In the genomic region with DNA sequence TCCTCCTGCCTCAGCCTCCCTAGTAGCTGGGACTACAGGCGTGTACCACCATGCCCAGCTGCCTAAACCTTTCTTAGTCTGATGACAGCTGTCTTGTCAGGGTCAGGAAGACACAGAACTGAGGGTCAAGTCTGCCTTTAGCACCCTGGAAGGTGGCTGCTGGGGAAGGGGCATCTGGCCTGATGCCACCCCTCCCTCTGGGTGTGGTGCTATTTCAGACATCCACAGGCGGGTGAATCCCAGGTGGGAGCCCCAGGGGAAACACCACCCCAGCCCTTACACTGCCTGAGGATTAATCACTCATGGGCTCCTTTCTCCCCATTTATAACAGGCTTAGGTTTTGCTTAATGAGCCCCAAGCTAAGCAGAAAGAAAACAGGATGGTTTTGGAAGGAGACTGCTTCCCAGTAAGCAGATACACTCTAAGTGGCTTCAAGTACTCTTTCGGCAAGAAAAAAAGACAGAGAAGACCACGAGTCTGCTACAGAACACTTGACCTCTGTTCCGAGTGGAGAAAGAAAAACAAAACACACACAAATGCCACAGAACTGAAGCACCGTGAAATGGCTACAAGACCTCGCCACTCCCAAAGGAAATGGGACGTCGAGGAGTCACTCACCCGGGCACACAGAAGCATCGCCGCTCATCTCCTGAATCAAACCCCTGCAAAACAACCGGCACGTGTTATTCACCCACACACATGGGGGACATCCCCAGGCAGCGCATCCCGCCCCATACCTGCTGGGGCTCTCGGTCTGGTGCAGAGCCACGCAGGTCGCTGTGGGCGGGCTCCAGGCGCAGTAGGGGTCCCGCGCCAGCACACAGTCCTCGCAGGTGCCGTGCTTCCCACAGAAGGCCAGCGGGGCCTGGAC, we compare ENCODE assay signal across 16 cellular contexts.
DNase-seq lines count a peak whose midpoint lies in the region; ATAC-seq and TF ChIP-seq lines count a peak whose summit lies in the region.
"Had no signal": no experiment of that assay in that cellular context is flagged by ENCODE, and none has a peak within 500 bp of the region (broad histone marks: within the 10 kb centered on the region; RNA-seq: fewer than 3 reads in every experiment).

No MANE protein-coding gene starts in this region.

- H3K27me3 ChIP-seq in lower lobe of right lung (ENCODE audit: low read depth), result no peaks in the 10 kb centered on the region

- ATAC-seq in lower lobe of right lung, result peak; percentile 19 to 24
- ATAC-seq: Panc1 had no signal

- H3K9me3 ChIP-seq in lower lobe of right lung, result no peaks in the 10 kb centered on the region

- DNase-seq in CD14-positive monocyte (ENCODE audit: low spot score) (no peak), DMS79 treated with DMSO at 0.1 percent for 48 hours (lab: John Stamatoyannopoulos, UW) (peak; percentile 63), lower lobe of right lung (no peak), T-helper 9 cell (no peak), A172 (ENCODE audit: low spot score) (no peak), hepatic stellate cell (ENCODE audit: low spot score) (no peak)
- DNase-seq in activated T-helper 2 cell treated with anti-CD3 and anti-CD28 coated beads, Interferon-gamma antibody, Interleukin-2, Interleukin-4, amounts not matched to agents 10 μg/mL and 5 μg/mL and 100 μg/mL, durations not matched to agents 14 hours and 24 hours and 36 hours (ENCODE audit: low spot score), result no peak
- DNase-seq in central memory CD4-positive, alpha-beta T cell, result no peak
- DNase-seq: activated CD4-positive, alpha-beta T cell treated with anti-CD3 and anti-CD28 coated beads for 4 hours; activated effector memory CD4-positive, alpha-beta T cell treated with anti-CD3 and anti-CD28 coated beads, Interleukin-2, amount 50 U/mL, for 16 hours; GF-D8; glutamatergic neuron; NCI-H510A treated with DMSO at 0.1 percent for 48 hours; stimulated activated CD4-positive, alpha-beta T cell treated with anti-CD3 and anti-CD28 coated beads, Interleukin-1b, Interleukin-23, amount 100 ng/mL, for 48 hours had no signal

- H3K27ac ChIP-seq in lower lobe of right lung, result no peak overlapping the region

- intact Hi-C loops in CD14-positive monocyte (cut with micrococcal nuclease) (loop anchor here (5.0 to 10.0 kb wide), 4 partner anchors 63 to 174 kb away; partner anchors contain the start of genes SECISBP2 (in 2 of the 2) and CKS2 (in 1 of the 2)), lower lobe of right lung (cut with DNase I) (no loop called here)
- intact Hi-C loops in activated T-helper 2 cell treated with anti-CD3 and anti-CD28 coated beads, Interferon-gamma antibody, Interleukin-2, Interleukin-4, amounts not matched to agents 10 μg/mL and 5 μg/mL and 100 μg/mL, durations not matched to agents 14 hours and 24 hours and 36 hours (cut with micrococcal nuclease), result no loop called here

- H3K4me1 ChIP-seq in lower lobe of right lung, result no peaks in the 10 kb centered on the region

- H3K36me3 ChIP-seq in lower lobe of right lung, result peaks cover 67% of the 10 kb centered on the region

- H3K36me3 Mint-ChIP-seq in CD14-positive monocyte, result peaks cover 81 to 87% of the 10 kb centered on the region in 2 donors
- peaks cover 89% of the 10 kb centered on the region for H3K36me3 Mint-ChIP-seq in activated T-helper 2 cell treated with anti-CD3 and anti-CD28 coated beads, Interferon-gamma antibody, Interleukin-2, Interleukin-4, amounts not matched to agents 10 μg/mL and 5 μg/mL and 100 μg/mL, durations not matched to agents 14 hours and 24 hours and 36 hours (ENCODE audit: low read depth)

- H3K4me3 Mint-ChIP-seq in CD14-positive monocyte, result no peak overlapping the region
- H3K4me3 Mint-ChIP-seq in activated T-helper 2 cell treated with anti-CD3 and anti-CD28 coated beads, Interferon-gamma antibody, Interleukin-2, Interleukin-4, amounts not matched to agents 10 μg/mL and 5 μg/mL and 100 μg/mL, durations not matched to agents 14 hours and 24 hours and 36 hours (ENCODE audit: low read depth), result no peak overlapping the region
- H3K4me3 Mint-ChIP-seq: central memory CD8-positive, alpha-beta T cell had no signal

- peaks cover 0 to 1% (median 0%) of the 10 kb centered on the region in 3 donors for H3K27me3 Mint-ChIP-seq in CD14-positive monocyte (ENCODE audit: low read depth in 3 of 3)
- H3K27me3 Mint-ChIP-seq in activated T-helper 2 cell treated with anti-CD3 and anti-CD28 coated beads, Interferon-gamma antibody, Interleukin-2, Interleukin-4, amounts not matched to agents 10 μg/mL and 5 μg/mL and 100 μg/mL, durations not matched to agents 14 hours and 24 hours and 36 hours (ENCODE audit: low read depth), result no peaks in the 10 kb centered on the region
- H3K27me3 Mint-ChIP-seq: central memory CD8-positive, alpha-beta T cell had no signal

- H3K27ac Mint-ChIP-seq in CD14-positive monocyte, result peak overlapping the region in 6 of 7 donors; percentile 24 to 88 (median 78)
- peak overlapping the region; percentile 71 for H3K27ac Mint-ChIP-seq in activated T-helper 2 cell treated with anti-CD3 and anti-CD28 coated beads, Interferon-gamma antibody, Interleukin-2, Interleukin-4, amounts not matched to agents 10 μg/mL and 5 μg/mL and 100 μg/mL, durations not matched to agents 14 hours and 24 hours and 36 hours

- H3K4me1 Mint-ChIP-seq in CD14-positive monocyte, result peaks cover 63% of the 10 kb centered on the region
- H3K4me1 Mint-ChIP-seq in activated T-helper 2 cell treated with anti-CD3 and anti-CD28 coated beads, Interferon-gamma antibody, Interleukin-2, Interleukin-4, amounts not matched to agents 10 μg/mL and 5 μg/mL and 100 μg/mL, durations not matched to agents 14 hours and 24 hours and 36 hours (ENCODE audit: low read depth), result peaks cover 66% of the 10 kb centered on the region

- peaks cover 0 to 3% (median 0%) of the 10 kb centered on the region in 7 donors for H3K9me3 Mint-ChIP-seq in CD14-positive monocyte
- H3K9me3 Mint-ChIP-seq in activated T-helper 2 cell treated with anti-CD3 and anti-CD28 coated beads, Interferon-gamma antibody, Interleukin-2, Interleukin-4, amounts not matched to agents 10 μg/mL and 5 μg/mL and 100 μg/mL, durations not matched to agents 14 hours and 24 hours and 36 hours, result no peaks in the 10 kb centered on the region
- H3K9me3 Mint-ChIP-seq: central memory CD8-positive, alpha-beta T cell had no signal

- H3K4me3 ChIP-seq in lower lobe of right lung, result no peak overlapping the region

- TF ChIP-seq CTCF in CD14-positive monocyte (IDR thresholded peaks at IDR 0.05) (no peak), lower lobe of right lung (IDR thresholded peaks at IDR 0.05) (no peak)

Comparison
In these comparisons a context has a peak if more than half of its experiments do, and no peak if none do; other contexts are left out.
1. intact Hi-C loops: an anchor here in CD14-positive monocyte (5.0 to 10.0 kb wide); none called in activated T-helper 2 cell treated with anti-CD3 and anti-CD28 coated beads, Interferon-gamma antibody, Interleukin-2, Interleukin-4, amounts not matched to agents 10 μg/mL and 5 μg/mL and 100 μg/mL, durations not matched to agents 14 hours and 24 hours and 36 hours and lower lobe of right lung.